7 cellular contexts compared by ENCODE assay signal in the genomic region with DNA sequence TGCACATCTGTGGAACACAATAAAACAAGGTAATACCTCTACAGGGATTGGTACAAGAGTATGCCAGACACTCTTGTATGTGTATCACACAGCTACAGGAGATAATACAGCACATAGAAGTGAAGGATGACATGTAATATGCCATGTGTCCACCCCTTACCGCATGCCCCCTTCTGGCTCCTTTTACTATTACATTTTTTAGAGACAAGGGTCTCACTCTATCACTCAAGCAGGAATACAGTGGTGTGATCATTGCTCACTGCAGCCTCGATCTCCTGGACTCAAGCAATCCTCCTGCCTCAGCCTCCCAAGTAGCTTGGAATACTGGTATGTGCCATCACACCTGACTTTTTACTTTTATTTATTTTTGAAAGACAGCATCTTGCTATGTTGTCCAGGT. TPM values are rescaled to one million over a fixed set of nuclear protein-coding genes. Genes with fewer than 3 reads are reported as not detected.
A peak's percentile ranks its signal among the peaks of the same experiment; 100 is the strongest.
DNase-seq lines count a peak whose midpoint lies in the region; ATAC-seq and TF ChIP-seq lines count a peak whose summit lies in the region.
"Had no signal": no experiment of that assay in that cellular context is flagged by ENCODE, and none has a peak within 500 bp of the region (broad histone marks: within the 10 kb centered on the region; RNA-seq: fewer than 3 reads in every experiment).

No MANE protein-coding gene starts in this region.

- CTCF ChIA-PET in GM10248 (lab: Yijun Ruan, JAX) = interaction anchor here (1.0 to 39.5 kb wide), 12 partner anchors 11 to 142 kb away, joined by 3 to 2725 read pairs (median 6); partner anchors contain the start of genes AIF1, ATP6V1G2, C6orf47 and DDX39B

- no peak for ATAC-seq in HG03196 (IDR thresholded peaks at IDR 0.05; ENCODE audit: unreplicated experiment)

- no peak for TF ChIP-seq POLR2A in lower leg skin (IDR thresholded peaks at IDR 0.05)

- TF ChIP-seq CTCF in GM10248 (IDR thresholded peaks at IDR 0.05; ENCODE audit: control extremely low read depth, extremely low read depth, low read depth, missing control alignments) = peak; percentile 36
- TF ChIP-seq CTCF in brain (conservative IDR thresholded peaks at IDR 0.05) = peak; percentile 24 to 39
- no peak for TF ChIP-seq CTCF in lower leg skin (IDR thresholded peaks at IDR 0.05)

- H3K4me3 Mint-ChIP-seq in brain = no peak overlapping the region

- peaks cover 15% of the 10 kb centered on the region for H3K27me3 Mint-ChIP-seq in brain

- intact Hi-C loops in lower leg skin (cut with DNase I; ENCODE audit: low total_unique reads) = loop anchor here (5.0 kb wide), 1 partner anchor 50 kb away; the partner anchor contains the start of genes ATP6V1G2 and NFKBIL1

- DNase-seq in GM10248 (ENCODE audit: extremely low spot score) (no peak), NCI-H2227 (lab: John Stamatoyannopoulos, UW; ENCODE audit: unreplicated experiment) (peak; percentile 58), lower leg skin (ENCODE audit: low spot score in 2 of 2) (no peak)
- DNase-seq in stimulated activated CD8-positive, alpha-beta memory T cell treated with anti-CD3 and anti-CD28 coated beads, Interleukin-4, amount 100 ng/mL, for 48 hours = peak; percentile 54

- H3K9me3 Mint-ChIP-seq in brain = peaks cover 0 to 5% (median 0%) of the 10 kb centered on the region in 5 experiments

- H3K4me3 ChIP-seq in lower leg skin (ENCODE audit: low read depth, poor library complexity, severe bottlenecking) = no peak overlapping the region

- no peaks in the 10 kb centered on the region for H3K36me3 Mint-ChIP-seq in brain

- H3K27ac Mint-ChIP-seq in brain = no peak overlapping the region

- H3K4me1 Mint-ChIP-seq in brain = no peaks in the 10 kb centered on the region

- POLR2A ChIA-PET in GM10248 (lab: Yijun Ruan, JAX) = interaction anchor here (0.7 kb wide), 1 partner anchor 9 kb away, joined by 3 read pairs; no protein-coding TSS in a partner anchor

- 23 to 38% methylated on average over 2 of the region's 2 CpGs for WGBS in lower leg skin, 2 donors

RNA-seq across cellular contexts. Expression of gene NCR3, which starts 4.2 kb away (rescaled TPM):
- not detected for polyA plus RNA-seq in brain (ENCODE audit: insufficient read depth, low read depth, low replicate concordance)
- total RNA-seq in lower leg skin = not detected
- total RNA-seq: temporal lobe had no signal

RNA-seq across cellular contexts. Expression of gene LST1, which starts 10.9 kb away (rescaled TPM):
- polyA plus RNA-seq in brain (ENCODE audit: insufficient read depth, low read depth, low replicate concordance) = 11.2 TPM
- 1 to 10 TPM; 1.6 to 7.0 (median 4.4) TPM for total RNA-seq in lower leg skin

RNA-seq across cellular contexts. Expression of gene LTB, which starts 14.8 kb away (rescaled TPM):
- not detected for polyA plus RNA-seq in brain (ENCODE audit: insufficient read depth, low read depth, low replicate concordance)
- 1 to 10 TPM in 1 of 4 donors, not detected in 3; 1.1 TPM for total RNA-seq in lower leg skin
- total RNA-seq: temporal lobe had no signal

RNA-seq across cellular contexts. Expression of gene AIF1, which starts 18.0 kb away (rescaled TPM):
- 14.9 TPM for polyA plus RNA-seq in brain (ENCODE audit: insufficient read depth, low read depth, low replicate concordance)
- 10 to 100 TPM in 1 of 4 donors, 1 to 10 TPM in 3; 4.8 to 13.7 (median 7.2) TPM for total RNA-seq in lower leg skin

RNA-seq across cellular contexts. Expression of gene TNF, which starts 21.6 kb away (rescaled TPM):
- not detected for polyA plus RNA-seq in brain (ENCODE audit: insufficient read depth, low read depth, low replicate concordance)
- total RNA-seq in lower leg skin = 1 to 10 TPM in 1 of 4 donors, under 1 TPM in 3; 0.38 to 1.4 (median 0.59) TPM
- total RNA-seq: temporal lobe had no signal

Comparison
In these comparisons a context has a peak if more than half of its experiments do, and no peak if none do; other contexts are left out.
1. DNase-seq: peak in NCI-H2227 (single experiment) and stimulated activated CD8-positive, alpha-beta memory T cell treated with anti-CD3 and anti-CD28 coated beads, Interleukin-4, amount 100 ng/mL, for 48 hours (single experiment); none in GM10248 (single experiment) and lower leg skin (0 of 2).
2. CTCF ChIP-seq: peak in GM10248 (single experiment) and brain (2 of 2); none in lower leg skin (0 of 3).